ENCODE assay signal across 19 cellular contexts in genomic region chr6:84667252-84668213, GRCh38.
DNase-seq lines count a peak whose midpoint lies in the region; ATAC-seq, FAIRE-seq and TF ChIP-seq lines count a peak whose summit lies in the region.
"Had no signal": no experiment of that assay in that cellular context is flagged by ENCODE, and none has a peak within 500 bp of the region (broad histone marks: within the 10 kb centered on the region; RNA-seq: fewer than 3 reads in every experiment).

No MANE protein-coding gene starts in this region.

- TF ChIP-seq CTCF in SK-N-SH (IDR thresholded peaks at IDR 0.05) (no peak), endothelial cell of umbilical vein (IDR thresholded peaks at IDR 0.05; ENCODE audit: extremely low read depth in 1 of 2, insufficient read depth in 1 of 2, low read depth in 1 of 2, low read length in 2 of 2) (no peak)

- WGBS in SK-N-SH (ENCODE audit: low lambda C conversion rate), result 67% methylated on average over 5 of the region's 5 CpGs

- peaks cover 2% of the 10 kb centered on the region for H3F3A ChIP-seq in SK-N-SH (replicated peaks; ENCODE audit: insufficient read depth)

- no peaks in the 10 kb centered on the region for H3K9me2 ChIP-seq in SK-N-SH

- H4K20me1 ChIP-seq in SK-N-SH (ENCODE audit: insufficient read depth), result no peaks in the 10 kb centered on the region
- H4K20me1 ChIP-seq in endothelial cell of umbilical vein (replicated peaks; ENCODE audit: control insufficient read depth, extremely low read depth, insufficient read depth, low read length), result no peaks in the 10 kb centered on the region

- H3K9ac ChIP-seq in SK-N-SH (no peak overlapping the region), endothelial cell of umbilical vein (replicated peaks; ENCODE audit: extremely low read depth, insufficient read depth, low read length) (peak overlapping the region; percentile 61)

- TSS peak; percentile 99 for BruUV-seq in endothelial cell of umbilical vein (replicated peaks; lab: Mats Ljungman, UMichigan)

- TF ChIP-seq RAD21 in SK-N-SH (IDR thresholded peaks at IDR 0.05; ENCODE audit: low read length), result no peak

- DNase-seq in SK-N-SH (no peak), amniotic epithelial cell (ENCODE audit: low read depth) (peak; percentile 19), endothelial cell of umbilical vein (ENCODE audit: low read depth, low spot score) (peak; percentile 88), pulmonary artery endothelial cell (ENCODE audit: low read depth, low spot score) (peak; percentile 79), MG63 (no peak), NOMO-1 treated with DMSO at 0.1 percent for 48 hours (lab: John Stamatoyannopoulos, UW; ENCODE audit: unreplicated experiment) (no peak)
- DNase-seq: DMS 273 treated with DMSO at 0.1 percent for 48 hours, GF-D8, GOT3, NCI-H187 treated with DMSO at 0.1 percent for 48 hours, NCI-H2227 treated with DMSO at 0.1 percent for 48 hours, NCI-H524, NCI-H82 had no signal

- H3K4me2 ChIP-seq in SK-N-SH (no peak overlapping the region), endothelial cell of umbilical vein (ENCODE audit: insufficient read depth, low read length) (peak overlapping the region; percentile 13)

- FAIRE-seq in endothelial cell of umbilical vein (lab: Jason Lieb, UNC), result peak; percentile 72
- FAIRE-seq: RCC 7860 had no signal

- H3K4me1 ChIP-seq in SK-N-SH (ENCODE audit: control insufficient read depth in 1 of 2, insufficient read depth in 2 of 2, low read depth in 1 of 2, low read length in 1 of 2), result peaks cover 0 to 8% of the 10 kb centered on the region in 2 experiments; a peak in 2 of 4 replicates
- peaks cover 17% of the 10 kb centered on the region for H3K4me1 ChIP-seq in endothelial cell of umbilical vein (ENCODE audit: control insufficient read depth, extremely low read depth, insufficient read depth, low read length)

- intact Hi-C loops in endothelial cell of umbilical vein (cut with micrococcal nuclease), result loop anchor here (1.0 to 5.0 kb wide), 7 partner anchors 15 to 797 kb away; partner anchors contain the start of gene TBX18

- H3K9me3 ChIP-seq in SK-N-SH, result no peaks in the 10 kb centered on the region
- H3K9me3 ChIP-seq in endothelial cell of umbilical vein (replicated peaks; ENCODE audit: control insufficient read depth, insufficient read depth, low read length), result no peaks in the 10 kb centered on the region
- H3K9me3 ChIP-seq in MG63, result no peaks in the 10 kb centered on the region

- POLR2A ChIA-PET in SK-N-SH (lab: Yijun Ruan, JAX) (no interaction called here), endothelial cell of umbilical vein (lab: Charles Lee) (no interaction called here)

- H2AFZ ChIP-seq in SK-N-SH (ENCODE audit: low read depth) (peak overlapping the region; percentile 9; the same call in 1 of the 2 replicates), endothelial cell of umbilical vein (ENCODE audit: low read depth, low read length) (peak overlapping the region; percentile 31)

- H3K27me3 ChIP-seq in SK-N-SH (ENCODE audit: insufficient read depth) (no peaks in the 10 kb centered on the region), endothelial cell of umbilical vein (ENCODE audit: control insufficient read depth in 2 of 2, insufficient read depth in 2 of 2, low read length in 2 of 2) (no peaks in the 10 kb centered on the region), MG63 (no peaks in the 10 kb centered on the region)

- H3K27ac ChIP-seq in SK-N-SH (ENCODE audit: low read depth in 2 of 2, low read length in 1 of 2) (no peak overlapping the region), endothelial cell of umbilical vein (ENCODE audit: insufficient read depth, low read depth, low read length) (peak overlapping the region; percentile 89)
- H3K27ac ChIP-seq: 22Rv1 had no signal

- dilution Hi-C loops in endothelial cell of umbilical vein (cut with MboI; ENCODE audit: extremely low pct_ligation_motif_present, low sequenced_read_pairs), result no loop called here

- no peak for TF ChIP-seq POLR2A in endothelial cell of umbilical vein (IDR thresholded peaks at IDR 0.05; ENCODE audit: low read depth, low read length)

- no peak overlapping the region for H3K4me3 ChIP-seq in SK-N-SH (ENCODE audit: low read depth in 2 of 2, low read length in 1 of 2)
- no peak overlapping the region for H3K4me3 ChIP-seq in endothelial cell of umbilical vein (replicated peaks in 1 of 3; ENCODE audit: insufficient read depth in 1 of 3, low read depth in 1 of 3, low read length in 3 of 3)
- H3K4me3 ChIP-seq in MG63, result no peak overlapping the region

- ATAC-seq in SK-N-SH treated with all-trans-retinoic acid at 6 μM for 48 hours (no peak), HG02981 (IDR thresholded peaks at IDR 0.05; ENCODE audit: unreplicated experiment) (no peak)
- ATAC-seq: HCT116, Right ventricle myocardium inferior had no signal

- CTCF ChIA-PET in SK-N-SH (lab: Yijun Ruan, JAX) (no interaction called here), endothelial cell of umbilical vein (lab: Charles Lee) (interaction anchor here (0.6 to 1.2 kb wide), 3 partner anchors 92 to 175 kb away, joined by 3 read pairs; no protein-coding TSS in a partner anchor)

- H3K36me3 ChIP-seq in SK-N-SH (replicated peaks in 1 of 2; ENCODE audit: control insufficient read depth in 1 of 2, insufficient read depth in 2 of 2, low read length in 1 of 2), result no peaks in the 10 kb centered on the region
- no peaks in the 10 kb centered on the region for H3K36me3 ChIP-seq in endothelial cell of umbilical vein (ENCODE audit: control insufficient read depth in 2 of 2, extremely low read depth in 1 of 2, insufficient read depth in 2 of 2, low read length in 2 of 2)
- H3K36me3 ChIP-seq in MG63, result no peaks in the 10 kb centered on the region

- H3K79me2 ChIP-seq in SK-N-SH (ENCODE audit: insufficient read depth) (no peaks in the 10 kb centered on the region), endothelial cell of umbilical vein (ENCODE audit: control insufficient read depth, insufficient read depth, low read length) (no peaks in the 10 kb centered on the region)

- no peak for TF ChIP-seq EP300 in SK-N-SH (IDR thresholded peaks at IDR 0.05; ENCODE audit: borderline replicate concordance in 1 of 2, low read depth in 1 of 2, low read length in 1 of 2)

- no peaks in the 10 kb centered on the region for H3K9me1 ChIP-seq in endothelial cell of umbilical vein (replicated peaks; ENCODE audit: control insufficient read depth, extremely low read depth, insufficient read depth, low read length)

TF ChIP-seq in SK-N-SH, 30 proteins besides CTCF, POLR2A, EP300 and RAD21 (continues in another document):
- no peak for TF ChIP-seq POLR2AphosphoS5 (IDR thresholded peaks at IDR 0.05; ENCODE audit: low read depth, low read length)
- TF ChIP-seq GABPA (IDR thresholded peaks at IDR 0.05; ENCODE audit: low read depth), result no peak
- TF ChIP-seq RFX5 (IDR thresholded peaks at IDR 0.05; ENCODE audit: low read length), result no peak

TF ChIP-seq in SK-N-SH treated with all-trans-retinoic acid at 6 μM for 48 hours, 23 proteins besides CTCF, POLR2A, EP300 and RAD21 (continues in another document):
- TF ChIP-seq ZFP30 (CRISPR knock-in tag; IDR thresholded peaks at IDR 0.05) (no peak), TOX (CRISPR knock-in tag; IDR thresholded peaks at IDR 0.05; ENCODE audit: borderline replicate concordance) (no peak), ZNF8 (CRISPR knock-in tag; IDR thresholded peaks at IDR 0.05) (no peak), ZNF565 (CRISPR knock-in tag; conservative IDR thresholded peaks at IDR 0.05; ENCODE audit: low read depth) (no peak), ZFP3 (CRISPR knock-in tag; IDR thresholded peaks at IDR 0.05) (no peak), SNAI2 (CRISPR knock-in tag; IDR thresholded peaks at IDR 0.05) (no peak), ZC3H10 (CRISPR knock-in tag; IDR thresholded peaks at IDR 0.05) (no peak), CSDC2 (CRISPR knock-in tag; IDR thresholded peaks at IDR 0.05) (no peak), TCF4 (CRISPR knock-in tag; IDR thresholded peaks at IDR 0.05; ENCODE audit: borderline replicate concordance) (no peak), GLIS3 (CRISPR knock-in tag; IDR thresholded peaks at IDR 0.05) (no peak), ISL1 (CRISPR knock-in tag; IDR thresholded peaks at IDR 0.05) (no peak), RARB (CRISPR knock-in tag; IDR thresholded peaks at IDR 0.05) (no peak), ARNTL (CRISPR knock-in tag; IDR thresholded peaks at IDR 0.05; ENCODE audit: borderline replicate concordance, low read depth) (no peak), ZNF70 (CRISPR knock-in tag; IDR thresholded peaks at IDR 0.05) (no peak), ESRRG (CRISPR knock-in tag; IDR thresholded peaks at IDR 0.05) (no peak), PPARA (CRISPR knock-in tag; IDR thresholded peaks at IDR 0.05; ENCODE audit: borderline replicate concordance) (no peak)

TF ChIP-seq in endothelial cell of umbilical vein, 7 proteins besides CTCF, POLR2A, EP300 and RAD21:
- no peak for TF ChIP-seq MYC (IDR thresholded peaks at IDR 0.05; ENCODE audit: low read depth, low read length)
- TF ChIP-seq EZH2 (IDR thresholded peaks at IDR 0.05; ENCODE audit: borderline replicate concordance, low read depth, low read length, severe bottlenecking), result no peak
- peak; percentile 15 for TF ChIP-seq FOS (IDR thresholded peaks at IDR 0.05; ENCODE audit: borderline replicate concordance, insufficient read depth, low read length)
- TF ChIP-seq JUN (IDR thresholded peaks at IDR 0.05; ENCODE audit: borderline replicate concordance, insufficient read depth, insufficient read length, low read depth), result peak; percentile 77
- TF ChIP-seq POLR2AphosphoS5 (IDR thresholded peaks at IDR 0.05; ENCODE audit: insufficient read depth, low read depth, low read length), result peak; percentile 30
- TF ChIP-seq GATA2 (IDR thresholded peaks at IDR 0.05; ENCODE audit: insufficient read depth, insufficient read length, low read depth, low read length), result peak; percentile 92

Comparison
In these comparisons a context has a peak if more than half of its experiments do, and no peak if none do; other contexts are left out.
1. DNase-seq: peak in amniotic epithelial cell (single experiment), endothelial cell of umbilical vein (single experiment) and pulmonary artery endothelial cell (single experiment); none in SK-N-SH (single experiment), MG63 (single experiment) and NOMO-1 treated with DMSO at 0.1 percent for 48 hours (single experiment).